ENCODE assay signal across 8 cellular contexts in the genomic region with DNA sequence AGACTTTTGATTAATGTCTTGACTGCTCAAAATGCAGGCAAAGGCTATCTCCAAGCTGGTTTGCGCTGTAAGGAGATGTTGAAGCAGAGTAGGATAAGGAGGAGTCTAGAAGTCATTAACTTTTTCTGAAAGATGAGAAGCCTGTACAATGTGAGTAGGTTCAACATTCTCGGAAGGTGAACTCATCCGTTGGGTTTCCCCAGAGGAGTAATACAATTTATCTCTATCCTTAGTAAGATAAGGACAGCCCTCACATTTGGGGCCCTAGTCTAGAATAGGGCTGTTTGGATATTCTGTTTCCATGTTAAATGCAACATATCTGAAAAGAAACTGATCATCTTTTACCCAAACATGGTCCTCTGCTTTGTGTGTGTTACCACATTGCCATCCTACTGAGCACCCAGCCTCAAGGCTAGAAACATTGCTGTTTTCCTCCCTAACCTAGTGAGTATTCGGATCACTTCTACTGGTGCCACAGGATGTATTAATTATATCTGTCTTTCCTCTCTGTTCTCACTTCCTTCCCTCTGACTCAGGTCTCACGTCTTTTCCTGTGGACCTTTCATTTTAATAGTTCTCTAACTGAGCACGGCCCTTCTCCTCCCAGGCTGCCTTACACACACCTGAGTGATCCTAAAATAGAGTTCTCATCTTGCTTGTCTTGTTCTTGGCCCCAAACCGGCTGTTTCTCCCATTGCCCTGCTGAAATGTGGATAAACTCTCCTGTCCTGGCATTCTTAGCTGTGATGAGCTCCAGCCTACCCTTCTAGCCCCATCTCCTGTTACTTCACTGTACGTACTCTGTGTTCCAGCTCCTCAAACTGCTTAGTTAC.
DNase-seq lines count a peak whose midpoint lies in the region; ATAC-seq and TF ChIP-seq lines count a peak whose summit lies in the region.

No MANE protein-coding gene starts in this region.

- peak; percentile 58 for ATAC-seq in HG03135 (IDR thresholded peaks at IDR 0.05; ENCODE audit: unreplicated experiment)

- H3K27ac ChIP-seq in cardiac muscle cell (peak overlapping the region; percentile 62), ascending aorta (no peak overlapping the region)

- TF ChIP-seq CTCF in cardiac muscle cell (IDR thresholded peaks at IDR 0.05; ENCODE audit: low read depth, low read length): peak; percentile 29
- TF ChIP-seq CTCF in mesothelial cell of epicardium (IDR thresholded peaks at IDR 0.05; ENCODE audit: unreplicated experiment): no peak
- no peak for TF ChIP-seq CTCF in progenitor cell of endocrine pancreas (IDR thresholded peaks at IDR 0.05; ENCODE audit: unreplicated experiment)
- TF ChIP-seq CTCF in ascending aorta (IDR thresholded peaks at IDR 0.05): no peak

- H3K27me3 ChIP-seq in cardiac muscle cell (no peaks in the 10 kb centered on the region), ascending aorta (no peaks in the 10 kb centered on the region)

- H3K4me3 Mint-ChIP-seq in activated T-cell treated with anti-CD3 and anti-CD28 coated beads, Interleukin-2, amount 50 U/mL, for 24 hours: peak overlapping the region; percentile 76
- H3K4me3 Mint-ChIP-seq in mesothelial cell of epicardium: peak overlapping the region; percentile 40
- H3K4me3 Mint-ChIP-seq in progenitor cell of endocrine pancreas (ENCODE audit: low read depth): no peak overlapping the region

- H3K4me1 ChIP-seq in cardiac muscle cell (ENCODE audit: low read depth) (peaks cover 12% of the 10 kb centered on the region), ascending aorta (no peaks in the 10 kb centered on the region)

- no peaks in the 10 kb centered on the region for H3K9me3 Mint-ChIP-seq in activated T-cell treated with anti-CD3 and anti-CD28 coated beads, Interleukin-2, amount 50 U/mL, for 24 hours
- H3K9me3 Mint-ChIP-seq in mesothelial cell of epicardium (no peaks in the 10 kb centered on the region), progenitor cell of endocrine pancreas (ENCODE audit: low read depth) (no peaks in the 10 kb centered on the region)

- H3K36me3 Mint-ChIP-seq in activated T-cell treated with anti-CD3 and anti-CD28 coated beads, Interleukin-2, amount 50 U/mL, for 24 hours (ENCODE audit: low read depth): peaks cover 50% of the 10 kb centered on the region
- H3K36me3 Mint-ChIP-seq in mesothelial cell of epicardium (no peaks in the 10 kb centered on the region), progenitor cell of endocrine pancreas (ENCODE audit: insufficient read depth) (peaks cover 4% of the 10 kb centered on the region)

- H3K27ac Mint-ChIP-seq in activated T-cell treated with anti-CD3 and anti-CD28 coated beads, Interleukin-2, amount 50 U/mL, for 24 hours: peak overlapping the region; percentile 97
- peak overlapping the region; percentile 98 for H3K27ac Mint-ChIP-seq in mesothelial cell of epicardium
- no peak overlapping the region for H3K27ac Mint-ChIP-seq in progenitor cell of endocrine pancreas

- no peaks in the 10 kb centered on the region for H3K27me3 Mint-ChIP-seq in activated T-cell treated with anti-CD3 and anti-CD28 coated beads, Interleukin-2, amount 50 U/mL, for 24 hours
- no peaks in the 10 kb centered on the region for H3K27me3 Mint-ChIP-seq in mesothelial cell of epicardium (ENCODE audit: low read depth)
- H3K27me3 Mint-ChIP-seq in progenitor cell of endocrine pancreas: no peaks in the 10 kb centered on the region

- peaks cover 87% of the 10 kb centered on the region for H3K4me1 Mint-ChIP-seq in activated T-cell treated with anti-CD3 and anti-CD28 coated beads, Interleukin-2, amount 50 U/mL, for 24 hours (ENCODE audit: low read depth)
- peaks cover 50% of the 10 kb centered on the region for H3K4me1 Mint-ChIP-seq in mesothelial cell of epicardium
- H3K4me1 Mint-ChIP-seq in progenitor cell of endocrine pancreas (ENCODE audit: low read depth): peaks cover 19% of the 10 kb centered on the region

- no peaks in the 10 kb centered on the region for H3K36me3 ChIP-seq in cardiac muscle cell
- no peaks in the 10 kb centered on the region for H3K36me3 ChIP-seq in ascending aorta

- intact Hi-C loops in cardiac septum (cut with DNase I): no loop called here
- intact Hi-C loops in ascending aorta (cut with DNase I): no loop called here

- no peaks in the 10 kb centered on the region for H3K9me3 ChIP-seq in cardiac muscle cell (ENCODE audit: low read depth)
- no peaks in the 10 kb centered on the region for H3K9me3 ChIP-seq in ascending aorta

- H3K4me3 ChIP-seq in cardiac muscle cell (no peak overlapping the region), ascending aorta (no peak overlapping the region)

- peak in 1 of 2 donors; percentile 53 for DNase-seq in cardiac muscle cell (ENCODE audit: low read depth in 1 of 2, low spot score in 1 of 2)
- no peak for DNase-seq in cardiac septum (ENCODE audit: low spot score)
- peak; percentile 52 for DNase-seq in activated T-cell treated with anti-CD3 and anti-CD28 coated beads, Interleukin-2, amount 50 U/mL, for 24 hours
- no peak for DNase-seq in mesothelial cell of epicardium (ENCODE audit: low spot score in 2 of 2, unreplicated experiment in 2 of 2)
- DNase-seq in progenitor cell of endocrine pancreas (ENCODE audit: low spot score, unreplicated experiment): no peak
- no peak for DNase-seq in NCI-H2171 (lab: John Stamatoyannopoulos, UW)
- no peak for DNase-seq in ascending aorta (ENCODE audit: low spot score in 2 of 2)
